Comparison of ENCODE assay signal across 20 cellular contexts in the genomic region with DNA sequence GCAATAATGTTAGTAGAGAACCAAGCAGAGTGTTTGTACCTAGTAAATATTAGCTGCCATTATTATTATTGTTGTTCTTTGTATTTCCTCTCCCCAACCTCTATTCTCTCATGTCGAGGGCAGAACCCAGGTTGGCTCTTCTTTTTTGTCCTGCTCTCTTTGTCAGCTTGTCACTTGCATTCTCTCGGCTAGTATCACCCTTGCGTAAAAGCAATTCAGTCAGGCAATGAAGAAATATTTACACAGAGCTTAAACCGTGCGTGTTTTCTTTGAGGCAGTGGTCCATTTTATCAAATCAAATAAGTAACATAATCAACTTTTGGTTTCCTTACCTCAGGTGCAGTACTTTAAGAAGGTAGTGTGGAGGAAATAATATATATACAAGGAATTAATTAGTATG.
"Had no signal": no experiment of that assay in that cellular context is flagged by ENCODE, and none has a peak within 500 bp of the region (broad histone marks: within the 10 kb centered on the region; RNA-seq: fewer than 3 reads in every experiment).

No MANE protein-coding gene starts in this region.

- ATAC-seq: effector memory CD8-positive, alpha-beta T cell; foreskin keratinocyte; left colon; left ventricle myocardium superior; natural killer cell treated with Interleukin-12 subunit alpha and Interleukin-12 subunit beta and Interleukin-15 and Interleukin-18, amount 100 ng/mL, for 72 hours had no signal

- H3K9me3 ChIP-seq: ovary, right atrium auricular region, suprapubic skin, thyroid gland, uterus had no signal

- FAIRE-seq: small intestine had no signal

- H3K36me3 ChIP-seq: neural progenitor cell, ovary, right atrium auricular region, suprapubic skin, thyroid gland, upper lobe of left lung, uterus had no signal

- H3K4me3 ChIP-seq: lung, neural progenitor cell, ovary, right atrium auricular region, suprapubic skin, thyroid gland, upper lobe of left lung, uterus had no signal

- H3K9ac ChIP-seq: neural progenitor cell had no signal

- H3K27me3 ChIP-seq: foreskin keratinocyte, neural progenitor cell, ovary, right atrium auricular region, suprapubic skin, thyroid gland, upper lobe of left lung, uterus had no signal

- DNase-seq: effector memory CD8-positive, alpha-beta T cell; foreskin keratinocyte; left colon; left ventricle myocardium superior; mesenchymal stem cell; midbrain; nucleus accumbens; ovary; small intestine; stimulated activated CD4-positive, alpha-beta T cell treated with anti-CD3 and anti-CD28 coated beads, Interleukin-12 subunit alpha, Interleukin-12 subunit beta, amount 100 ng/mL, for 4 hours; stimulated activated naive CD4-positive, alpha-beta T cell treated with Interleukin-2 at 50 U/mL for 16 hours; thyroid gland; upper lobe of left lung; uterus had no signal

- H3K4me1 ChIP-seq: foreskin keratinocyte, suprapubic skin, uterus had no signal

- H2AFZ ChIP-seq: neural progenitor cell had no signal

- H3K27ac ChIP-seq: epithelial cell of prostate, foreskin keratinocyte, neural progenitor cell, ovary, right atrium auricular region, suprapubic skin, thyroid gland, upper lobe of left lung, uterus had no signal

- H3K4me2 ChIP-seq: neural progenitor cell had no signal
